19 cellular contexts compared by ENCODE assay signal in genomic region chr22:46509416-46510089, GRCh38.
"Had no signal": no experiment of that assay in that cellular context is flagged by ENCODE, and none has a peak within 500 bp of the region (broad histone marks: within the 10 kb centered on the region; RNA-seq: fewer than 3 reads in every experiment).

No MANE protein-coding gene starts in this region.

- H3K4me2 ChIP-seq: smooth muscle cell had no signal

- ATAC-seq: activated CD4-positive, alpha-beta T cell treated with anti-CD3 and anti-CD28 coated beads for 36 hours; activated T-cell treated with anti-CD3 and anti-CD28 coated beads, Interleukin-2, amount 50 U/mL, for 72 hours; heart left ventricle; left ventricle myocardium superior had no signal

- H3K27ac ChIP-seq: coronary artery, heart left ventricle, sigmoid colon, testis, upper lobe of left lung had no signal

- DNase-seq: activated CD4-positive, alpha-beta T cell treated with anti-CD3 and anti-CD28 coated beads for 36 hours; activated CD4-positive, alpha-beta T cell treated with anti-CD3 and anti-CD28 coated beads, Interleukin-2, amount 50 U/mL, for 4 hours; activated effector memory CD4-positive, alpha-beta T cell treated with Interleukin-2 at 50 U/mL for 16 hours; activated naive CD4-positive, alpha-beta T cell treated with anti-CD3 and anti-CD28 coated beads for 36 hours; activated naive CD8-positive, alpha-beta T cell treated with anti-CD3 and anti-CD28 coated beads, Interleukin-2, amount 10 ng/mL, durations not matched to agents 7 days and 5 days; activated T-cell treated with anti-CD3 and anti-CD28 coated beads, Interleukin-2, amount 50 U/mL, for 72 hours; amniotic stem cell; cerebellar nuclear complex; heart left ventricle; immature natural killer cell; sigmoid colon; stimulated activated CD4-positive, alpha-beta T cell treated with anti-CD3 and anti-CD28 coated beads, Interleukin-15, amount 100 ng/mL, for 24 hours; stimulated activated naive CD4-positive, alpha-beta T cell; T-helper 9 cell; testis had no signal

- H3K9me3 ChIP-seq: heart left ventricle, sigmoid colon, testis, upper lobe of left lung had no signal

- H3K27me3 ChIP-seq: testis, upper lobe of left lung had no signal

- H3K36me3 ChIP-seq: heart left ventricle, sigmoid colon, upper lobe of left lung had no signal

- H3K4me1 ChIP-seq: sigmoid colon, testis, upper lobe of left lung had no signal

- H3K4me3 ChIP-seq: coronary artery, heart left ventricle, sigmoid colon, smooth muscle cell, testis, upper lobe of left lung had no signal
